In genomic region chr16:50335198-50335958, GRCh38 we compare ENCODE assay signal across 10 cellular contexts. TPM values are rescaled to one million over a fixed set of nuclear protein-coding genes. Genes with fewer than 3 reads are reported as not detected.
DNase-seq lines count a peak whose midpoint lies in the region; ATAC-seq, FAIRE-seq and TF ChIP-seq lines count a peak whose summit lies in the region.
"Had no signal": no experiment of that assay in that cellular context is flagged by ENCODE, and none has a peak within 500 bp of the region (broad histone marks: within the 10 kb centered on the region; RNA-seq: fewer than 3 reads in every experiment).

No MANE protein-coding gene starts in this region.

- peak; percentile 84 for ATAC-seq in HG03354 (IDR thresholded peaks at IDR 0.05; ENCODE audit: poor library complexity, severe bottlenecking, unreplicated experiment)

- H3K4me1 ChIP-seq in tibial artery (peaks cover 0 to 97% (median 30%) of the 10 kb centered on the region in 4 donors), small intestine (ENCODE audit: control insufficient read depth in 2 of 2, insufficient read depth in 1 of 2, low read depth in 1 of 2, low read length in 1 of 2) (no peaks in the 10 kb centered on the region)

- H3K4me3 ChIP-seq in choroid plexus epithelial cell (ENCODE audit: low read depth, low read length) (no peak overlapping the region), tibial artery (no peak overlapping the region), dorsolateral prefrontal cortex (peak overlapping the region in 1 of 59 donors; percentile 5), small intestine (ENCODE audit: low read depth in 1 of 2, low read length in 2 of 2) (no peak overlapping the region)

- intact Hi-C loops in tibial artery (cut with DNase I; ENCODE audit: low total_unique reads) (no loop called here), dorsolateral prefrontal cortex (cut with DNase I) (no loop called here)

- peaks cover 0 to 33% (median 23%) of the 10 kb centered on the region in 3 donors for H3K36me3 ChIP-seq in tibial artery
- peaks cover 0 to 11% of the 10 kb centered on the region in 2 donors for H3K36me3 ChIP-seq in small intestine (ENCODE audit: control insufficient read depth in 2 of 2, insufficient read depth in 2 of 2, low read length in 2 of 2)

- no peak for TF ChIP-seq CTCF in choroid plexus epithelial cell (conservative IDR thresholded peaks at IDR 0.05; ENCODE audit: low read depth, low read length)
- no peak for TF ChIP-seq CTCF in tibial artery (IDR thresholded peaks at IDR 0.05)
- TF ChIP-seq CTCF in dorsolateral prefrontal cortex (IDR thresholded peaks at IDR 0.05 in 54 of 56, conservative IDR thresholded peaks at IDR 0.05 in 2 of 56; ENCODE audit: low read depth in 1 of 56, partially characterized antibody in 56 of 56) = no peak

- H3K27ac ChIP-seq in tibial artery (peak overlapping the region; percentile 72 to 77), dorsolateral prefrontal cortex (peak overlapping the region in 10 of 59 donors; percentile 2 to 57 (median 20)), small intestine (ENCODE audit: low read depth in 1 of 2, low read length in 1 of 2) (no peak overlapping the region)

- 87 to 91% (median 91%) methylated on average over 8 of the region's 8 CpGs for WGBS in small intestine, 3 donors

- no peaks in the 10 kb centered on the region for H3K9me3 ChIP-seq in tibial artery
- no peaks in the 10 kb centered on the region for H3K9me3 ChIP-seq in small intestine (ENCODE audit: control insufficient read depth, low read depth)

- H3K27me3 ChIP-seq in tibial artery (no peaks in the 10 kb centered on the region), dorsolateral prefrontal cortex (no peaks in the 10 kb centered on the region), small intestine (ENCODE audit: control insufficient read depth in 2 of 2, insufficient read depth in 2 of 2, low read length in 2 of 2) (no peaks in the 10 kb centered on the region)

- no peak for FAIRE-seq in small intestine (lab: Jason Lieb, UNC)

- DNase-seq in activated gamma-delta T cell treated with Interleukin-2 at 50 U/mL for 16 hours (peak; percentile 57), activated gamma-delta T cell (lab: John Stamatoyannopoulos, UW) (no peak), choroid plexus epithelial cell (ENCODE audit: low read depth) (peak; percentile 66), tibial artery (no peak), T-helper 9 cell (no peak), dorsolateral prefrontal cortex (no peak), small intestine (no peak)
- DNase-seq: AML-193, NCI-H2081 treated with DMSO at 0.1 percent for 48 hours had no signal

RNA-seq across cellular contexts. Expression of gene BRD7, which starts 33.4 kb away (rescaled TPM):
- total RNA-seq in dorsolateral prefrontal cortex = 10 to 100 TPM; 39.0 to 87.8 (median 53.4) TPM
- polyA plus RNA-seq in small intestine = 10 to 100 TPM; 40.7 to 44.6 (median 42.3) TPM

Comparison
In these comparisons a context has a peak if more than half of its experiments do, and no peak if none do; other contexts are left out.
1. DNase-seq: peak in activated gamma-delta T cell treated with Interleukin-2 at 50 U/mL for 16 hours (single experiment) and choroid plexus epithelial cell (single experiment); none in activated gamma-delta T cell (single experiment), tibial artery (0 of 2), T-helper 9 cell (single experiment), dorsolateral prefrontal cortex (0 of 10) and small intestine (single experiment).
2. H3K27ac ChIP-seq: peak in tibial artery (2 of 2); none in small intestine (0 of 2).